Comparison of ENCODE assay signal across 19 cellular contexts in genomic region chr11:67376873-67377808, GRCh38. TPM values are rescaled to one million over a fixed set of nuclear protein-coding genes. Genes with fewer than 3 reads are reported as not detected.
DNase-seq lines count a peak whose midpoint lies in the region; ATAC-seq, FAIRE-seq and TF ChIP-seq lines count a peak whose summit lies in the region.
"Had no signal": no experiment of that assay in that cellular context is flagged by ENCODE, and none has a peak within 500 bp of the region (broad histone marks: within the 10 kb centered on the region; RNA-seq: fewer than 3 reads in every experiment).

No MANE protein-coding gene starts in this region.

- ATAC-seq in A549 (no peak), memory B cell (ENCODE audit: low read depth) (no peak)
- no peak for ATAC-seq in activated CD4-positive, alpha-beta T cell treated with anti-CD3 and anti-CD28 coated beads for 36 hours
- ATAC-seq: left cardiac atrium had no signal

- H3K4me3 Mint-ChIP-seq in memory B cell (no peak overlapping the region), MCF 10A (ENCODE audit: unreplicated experiment) (no peak overlapping the region)
- H3K4me3 Mint-ChIP-seq in activated CD4-positive, alpha-beta T cell treated with anti-CD3 and anti-CD28 coated beads for 36 hours, result no peak overlapping the region

- in situ Hi-C loops in Caki2 (cut with HindIII; ENCODE audit: low pct_unique_long_range_greater_than_20kb, low sequenced_read_pairs), result no loop called here

- peak overlapping the region; percentile 95 to 100 for H3K27ac ChIP-seq in A549

- H3K4me1 Mint-ChIP-seq in memory B cell (peaks cover 20% of the 10 kb centered on the region), MCF 10A (ENCODE audit: insufficient read depth, unreplicated experiment) (peaks cover 40% of the 10 kb centered on the region)
- peaks cover 13% of the 10 kb centered on the region for H3K4me1 Mint-ChIP-seq in activated CD4-positive, alpha-beta T cell treated with anti-CD3 and anti-CD28 coated beads for 36 hours

- no peak for TF ChIP-seq RAD21 in A549 (conservative IDR thresholded peaks at IDR 0.05 in 1 of 2, IDR thresholded peaks at IDR 0.05 in 1 of 2)

- POLR2A ChIA-PET in A549 (lab: Yijun Ruan, JAX), result interaction anchor here (1.0 to 9.3 kb wide), 3 partner anchors 15 to 25 kb away, joined by 3 to 172 read pairs (median 4); partner anchors contain the start of genes POLD4, PPP1CA and RAD9A
- POLR2A ChIA-PET in activated CD4-positive, alpha-beta T cell treated with anti-CD3 and anti-CD28 coated beads for 36 hours (lab: Charles Lee), result interaction anchor here (0.6 kb wide), 1 partner anchor 100 kb away, joined by 5 read pairs; no protein-coding TSS in a partner anchor
- POLR2A ChIA-PET in MCF 10A (lab: Yijun Ruan, JAX), result interaction anchor here (0.6 to 2.0 kb wide), 7 partner anchors 15 to 31 kb away, joined by 3 to 6 read pairs (median 4); partner anchors contain the start of genes POLD4 and RAD9A

- H3K4me3 ChIP-seq in A549, result no peak overlapping the region
- no peak overlapping the region for H3K4me3 ChIP-seq in BE2C (ENCODE audit: low read depth, low read length)

- peak overlapping the region; percentile 71 for H3K27ac Mint-ChIP-seq in memory B cell
- H3K27ac Mint-ChIP-seq in activated CD4-positive, alpha-beta T cell treated with anti-CD3 and anti-CD28 coated beads for 36 hours, result no peak overlapping the region
- H3K27ac Mint-ChIP-seq in MCF 10A (ENCODE audit: low read depth, unreplicated experiment), result no peak overlapping the region

- FAIRE-seq in A549 (lab: Jason Lieb, UNC) (no peak), RCC 7860 (lab: Jason Lieb, UNC) (no peak)

- peak overlapping the region; percentile 95 for H3K4me2 ChIP-seq in A549

- CTCF ChIA-PET in A549 (lab: Yijun Ruan, JAX) (interaction anchor here (1.1 to 46.2 kb wide), 6 partner anchors 15 to 114 kb away, joined by 6 to 1913 read pairs (median 112); partner anchors contain the start of genes POLD4, PPP1CA, RAD9A and TBC1D10C), MCF 10A (lab: Yijun Ruan, JAX) (interaction anchor here (0.5 to 19.3 kb wide), 3 partner anchors 15 to 113 kb away, joined by 3 to 659 read pairs (median 6); partner anchors contain the start of genes POLD4 and RAD9A)
- CTCF ChIA-PET in activated CD4-positive, alpha-beta T cell treated with anti-CD3 and anti-CD28 coated beads for 36 hours (lab: Charles Lee), result interaction anchor here (0.5 to 20.0 kb wide), 8 partner anchors 10 to 295 kb away, joined by 3 to 445 read pairs (median 4); partner anchors contain the start of gene POLD4

- peak in 1 of 2 experiments; percentile 17; a peak in 1 of 5 replicates for TF ChIP-seq EP300 in A549 (IDR thresholded peaks at IDR 0.05)

- H3K27me3 Mint-ChIP-seq in memory B cell (no peaks in the 10 kb centered on the region), MCF 10A (ENCODE audit: insufficient read depth, unreplicated experiment) (no peaks in the 10 kb centered on the region)
- H3K27me3 Mint-ChIP-seq in activated CD4-positive, alpha-beta T cell treated with anti-CD3 and anti-CD28 coated beads for 36 hours, result peaks cover 16% of the 10 kb centered on the region

- H3K4me1 ChIP-seq in A549 (peaks cover 77% of the 10 kb centered on the region), BE2C (peaks cover 14% of the 10 kb centered on the region)

- H3K9me3 Mint-ChIP-seq in memory B cell, result no peaks in the 10 kb centered on the region
- no peaks in the 10 kb centered on the region for H3K9me3 Mint-ChIP-seq in activated CD4-positive, alpha-beta T cell treated with anti-CD3 and anti-CD28 coated beads for 36 hours (ENCODE audit: low read depth)
- no peaks in the 10 kb centered on the region for H3K9me3 Mint-ChIP-seq in MCF 10A (ENCODE audit: unreplicated experiment)

- peaks cover 23% of the 10 kb centered on the region for H3K27me3 ChIP-seq in BE2C

- intact Hi-C loops in activated CD4-positive, alpha-beta T cell treated with anti-CD3 and anti-CD28 coated beads for 36 hours (cut with DNase I, micrococcal nuclease), result no loop called here
- intact Hi-C loops in MCF 10A (cut with micrococcal nuclease), result no loop called here

- no peak for TF ChIP-seq POLR2A in A549 (IDR thresholded peaks at IDR 0.05; ENCODE audit: low read length)

- DNase-seq in A549 (ENCODE audit: low read depth in 1 of 2, low spot score in 1 of 2), result peak in 1 of 2 experiments; percentile 60
- DNase-seq in Caki2 (ENCODE audit: low read depth), result peak; percentile 58
- DNase-seq in RCC 7860 (ENCODE audit: low spot score), result peak; percentile 50
- DNase-seq in memory B cell (ENCODE audit: low spot score in 2 of 2), result no peak
- DNase-seq in activated CD4-positive, alpha-beta T cell treated with anti-CD3 and anti-CD28 coated beads for 36 hours, result no peak
- DNase-seq in amniotic stem cell (lab: John Stamatoyannopoulos, UW), result no peak
- DNase-seq in BE2C, result no peak
- no peak for DNase-seq in MCF 10A (ENCODE audit: unreplicated experiment)
- DNase-seq: activated CD4-positive, alpha-beta T cell treated with anti-CD3 and anti-CD28 coated beads for 48 hours; activated effector memory CD4-positive, alpha-beta T cell treated with anti-CD3 and anti-CD28 coated beads, Interleukin-2, amount 50 U/mL, for 16 hours; hypothalamus; left cardiac atrium; NCI-H1694; NCI-H226; occipital lobe; stimulated activated CD4-positive, alpha-beta T cell treated with anti-CD3 and anti-CD28 coated beads, Interleukin-2, amount 100 ng/mL, for 48 hours; T1000 had no signal

- H3K9me3 ChIP-seq in A549 (no peaks in the 10 kb centered on the region), BE2C (no peaks in the 10 kb centered on the region)

- no peaks in the 10 kb centered on the region for H3K36me3 ChIP-seq in BE2C

- BruUV-seq in MCF 10A (replicated peaks; lab: Mats Ljungman, UMichigan), result no TSS peak

- WGBS in A549 (ENCODE audit: missing lambda C conversion rate), result 52% methylated on average over 6 of the region's 6 CpGs

- TF ChIP-seq CTCF in A549 (IDR thresholded peaks at IDR 0.05), result no peak
- no peak for TF ChIP-seq CTCF in BE2C (IDR thresholded peaks at IDR 0.05; ENCODE audit: low read depth, low read length)
- no peak for TF ChIP-seq CTCF in MCF 10A (IDR thresholded peaks at IDR 0.05; ENCODE audit: unreplicated experiment)

- peaks cover 2% of the 10 kb centered on the region for H3K36me3 Mint-ChIP-seq in memory B cell
- no peaks in the 10 kb centered on the region for H3K36me3 Mint-ChIP-seq in activated CD4-positive, alpha-beta T cell treated with anti-CD3 and anti-CD28 coated beads for 36 hours (ENCODE audit: low read depth)
- H3K36me3 Mint-ChIP-seq in MCF 10A (ENCODE audit: insufficient read depth, unreplicated experiment), result peaks cover 24% of the 10 kb centered on the region

RNA-seq across cellular contexts. Expression of gene CLCF1, which starts 3.7 kb away (rescaled TPM):
- polyA plus RNA-seq in A549 (2011; rRNA removed), result 23.9 and 25.8 TPM in 2 replicates
- 75.7 and 103 TPM in 2 replicates for polyA plus RNA-seq in A549 (2012; cell fraction: cytosol; rRNA removed)
- 204 and 212 TPM in 2 replicates for polyA plus RNA-seq in A549 (2012; cell fraction: nucleus; rRNA removed)
- 31.0 to 37.1 TPM (median 36.0 TPM) in 3 replicates for polyA plus RNA-seq in A549 (2017; fragmentation: RNase III; extraction: RNeasy Plus Mini Kit Qiagen cat#74134 plus additional on column Dnase treatment)
- polyA minus RNA-seq in A549 (2011; rRNA and poly(A)+ RNA removed), result 14.6 and 17.5 TPM in 2 replicates
- total RNA-seq in Caki2 (2014; rRNA removed; shearing (Covaris generic); ENCODE audit: low replicate concordance), result 6.5 and 13.4 TPM in 2 replicates
- under 1 TPM; 0.09 to 0.27 TPM for total RNA-seq in activated CD4-positive, alpha-beta T cell treated with anti-CD3 and anti-CD28 coated beads for 36 hours
- 0.59 TPM for polyA plus RNA-seq in BE2C (2012; ENCODE audit: insufficient read depth, insufficient read length, low read depth)
- total RNA-seq in MCF 10A (2022), result 5.8 and 7.0 TPM in 2 replicates
- total RNA-seq: occipital lobe, SK-MEL-5 had no signal

RNA-seq across cellular contexts. Expression of gene RAD9A, which starts 14.6 kb away (rescaled TPM):
- 19.0 and 19.6 TPM in 2 replicates for polyA plus RNA-seq in A549 (2011; rRNA removed)
- polyA plus RNA-seq in A549 (2012; cell fraction: cytosol; rRNA removed), result 56.6 and 74.8 TPM in 2 replicates
- polyA plus RNA-seq in A549 (2012; cell fraction: nucleus; rRNA removed), result 286 and 297 TPM in 2 replicates
- polyA plus RNA-seq in A549 (2017; fragmentation: RNase III; extraction: RNeasy Plus Mini Kit Qiagen cat#74134 plus additional on column Dnase treatment), result 41.6 to 43.7 TPM (median 43.0 TPM) in 3 replicates
- 12.8 and 14.6 TPM in 2 replicates for polyA minus RNA-seq in A549 (2011; rRNA and poly(A)+ RNA removed)
- total RNA-seq in Caki2 (2014; rRNA removed; shearing (Covaris generic); ENCODE audit: low replicate concordance), result 24.4 and 26.6 TPM in 2 replicates
- total RNA-seq in activated CD4-positive, alpha-beta T cell treated with anti-CD3 and anti-CD28 coated beads for 36 hours, result 10 to 100 TPM; 28.8 to 30.0 TPM
- 26.6 TPM for polyA plus RNA-seq in BE2C (2012; ENCODE audit: insufficient read depth, insufficient read length, low read depth)
- 9.9 and 18.3 TPM in 2 replicates for total RNA-seq in MCF 10A (2022)

RNA-seq across cellular contexts. Expression of gene POLD4, which starts 23.8 kb away (rescaled TPM):
- polyA plus RNA-seq in A549 (2011; rRNA removed) (140 and 157 TPM in 2 replicates), A549 (2017; fragmentation: RNase III; extraction: RNeasy Plus Mini Kit Qiagen cat#74134 plus additional on column Dnase treatment) (131 to 159 TPM (median 148 TPM) in 3 replicates)
- 213 and 248 TPM in 2 replicates for polyA plus RNA-seq in A549 (2012; cell fraction: cytosol; rRNA removed)
- 283 and 303 TPM in 2 replicates for polyA plus RNA-seq in A549 (2012; cell fraction: nucleus; rRNA removed)
- polyA minus RNA-seq in A549 (2011; rRNA and poly(A)+ RNA removed), result 45.2 and 61.1 TPM in 2 replicates
- total RNA-seq in Caki2 (2014; rRNA removed; shearing (Covaris generic); ENCODE audit: low replicate concordance), result 26.7 and 38.5 TPM in 2 replicates
- total RNA-seq in activated CD4-positive, alpha-beta T cell treated with anti-CD3 and anti-CD28 coated beads for 36 hours, result 10 to 100 TPM; 31.3 to 37.5 TPM
- polyA plus RNA-seq in BE2C (2012; ENCODE audit: insufficient read depth, insufficient read length, low read depth), result 33.9 TPM
- 54.8 and 79.9 TPM in 2 replicates for total RNA-seq in MCF 10A (2022)

RNA-seq across cellular contexts. Expression of gene PPP1CA, which starts 24.5 kb away (rescaled TPM):
- polyA plus RNA-seq in A549 (2011; rRNA removed) (174 and 178 TPM in 2 replicates), A549 (2017; fragmentation: RNase III; extraction: RNeasy Plus Mini Kit Qiagen cat#74134 plus additional on column Dnase treatment) (200 to 208 TPM (median 205 TPM) in 3 replicates)
- 405 and 423 TPM in 2 replicates for polyA plus RNA-seq in A549 (2012; cell fraction: cytosol; rRNA removed)
- 324 and 334 TPM in 2 replicates for polyA plus RNA-seq in A549 (2012; cell fraction: nucleus; rRNA removed)
- polyA minus RNA-seq in A549 (2011; rRNA and poly(A)+ RNA removed), result 239 and 243 TPM in 2 replicates
- 251 and 260 TPM in 2 replicates for total RNA-seq in Caki2 (2014; rRNA removed; shearing (Covaris generic); ENCODE audit: low replicate concordance)
- 100 to 1,000 TPM; 199 to 227 TPM for total RNA-seq in activated CD4-positive, alpha-beta T cell treated with anti-CD3 and anti-CD28 coated beads for 36 hours
- polyA plus RNA-seq in BE2C (2012; ENCODE audit: insufficient read depth, insufficient read length, low read depth), result 497 TPM
- total RNA-seq in MCF 10A (2022), result 123 and 143 TPM in 2 replicates

RNA-seq across cellular contexts. Expression of gene TBC1D10C, which starts 26.7 kb away (rescaled TPM):
- not detected in 2 replicates for polyA plus RNA-seq in A549 (2011; rRNA removed)
- 0.06 TPM in 1 of 2 replicates, not detected in the other for polyA plus RNA-seq in A549 (2012; cell fraction: cytosol; rRNA removed)
- polyA plus RNA-seq in A549 (2012; cell fraction: nucleus; rRNA removed), result 0.28 TPM in 1 of 2 replicates, not detected in the other
- 0.08 TPM in 1 of 3 replicates, not detected in the others for polyA plus RNA-seq in A549 (2017; fragmentation: RNase III; extraction: RNeasy Plus Mini Kit Qiagen cat#74134 plus additional on column Dnase treatment)
- polyA minus RNA-seq in A549 (2011; rRNA and poly(A)+ RNA removed), result not detected in 2 replicates
- 1.6 TPM in 1 of 2 replicates, not detected in the other for total RNA-seq in Caki2 (2014; rRNA removed; shearing (Covaris generic); ENCODE audit: low replicate concordance)
- 100 to 1,000 TPM in 1 of 2 experiments, 10 to 100 TPM in 1; 83.2 to 123 TPM for total RNA-seq in activated CD4-positive, alpha-beta T cell treated with anti-CD3 and anti-CD28 coated beads for 36 hours
- 0.45 TPM for polyA plus RNA-seq in BE2C (2012; ENCODE audit: insufficient read depth, insufficient read length, low read depth)
- total RNA-seq in MCF 10A (2022), result not detected in 2 replicates
- total RNA-seq: fibroblast of villous mesenchyme, SK-MEL-5 had no signal

Comparison
In these comparisons a context has a peak if more than half of its experiments do, and no peak if none do; other contexts are left out.
1. DNase-seq: peak in Caki2 (single experiment) and RCC 7860 (single experiment); none in memory B cell (0 of 2), activated CD4-positive, alpha-beta T cell treated with anti-CD3 and anti-CD28 coated beads for 36 hours (single experiment), amniotic stem cell (single experiment), BE2C (single experiment) and MCF 10A (single experiment).